Comparison of ENCODE assay signal across 10 cellular contexts in the genomic region with DNA sequence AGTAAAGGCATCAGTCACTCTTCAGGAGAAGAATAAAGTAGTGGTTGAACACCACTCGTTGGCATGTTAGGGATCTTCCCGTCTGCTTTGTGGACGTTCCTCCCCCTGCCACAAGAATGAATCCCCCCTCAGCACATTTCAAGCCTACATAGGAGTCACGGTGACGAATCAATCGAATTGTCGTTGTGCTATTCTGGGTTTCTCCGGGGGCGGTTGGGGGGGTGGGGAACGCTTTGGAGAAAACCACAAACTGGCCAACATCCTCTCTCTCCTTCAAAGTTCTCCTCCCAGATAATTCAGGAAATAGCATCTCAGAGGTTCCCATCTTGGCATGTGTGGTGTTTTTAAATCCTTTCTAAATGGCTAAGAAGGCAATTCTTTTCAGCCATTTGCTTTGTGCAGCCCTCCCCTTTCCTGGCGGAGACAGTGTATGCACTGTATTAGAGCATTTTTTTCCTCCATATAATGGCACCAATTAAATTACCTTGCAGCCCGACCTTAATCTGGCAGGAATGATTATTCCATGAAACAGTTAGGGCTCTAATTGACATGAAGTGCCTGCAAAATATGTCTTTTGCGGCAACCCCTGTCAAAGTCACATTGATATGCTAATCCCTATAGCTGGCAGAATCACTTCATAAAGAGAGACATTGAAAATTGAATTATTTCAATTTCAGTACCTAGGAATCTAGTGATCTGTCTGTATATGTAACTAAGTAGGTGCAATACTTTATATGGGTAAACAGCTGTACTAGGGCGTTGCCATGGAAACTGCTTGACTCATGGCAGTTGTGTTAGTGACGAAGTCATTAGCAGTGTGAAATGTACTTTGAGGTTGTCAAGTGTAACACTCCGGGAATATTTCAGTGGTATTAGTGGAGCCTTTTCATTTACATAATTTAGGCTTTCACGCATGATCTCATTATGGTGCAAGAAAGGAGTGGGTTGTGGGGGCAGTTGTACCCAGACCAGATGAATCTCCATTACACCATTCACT.
DNase-seq lines count a peak whose midpoint lies in the region; ATAC-seq, FAIRE-seq and TF ChIP-seq lines count a peak whose summit lies in the region.
"Had no signal": no experiment of that assay in that cellular context is flagged by ENCODE, and none has a peak within 500 bp of the region (broad histone marks: within the 10 kb centered on the region; RNA-seq: fewer than 3 reads in every experiment).

No MANE protein-coding gene starts in this region.

- no peak overlapping the region for H3K4me3 ChIP-seq in GM12878

- no peaks in the 10 kb centered on the region for H4K20me1 ChIP-seq in GM12878 (ENCODE audit: control insufficient read depth, insufficient read depth)

- no peak overlapping the region for H3K27ac ChIP-seq in GM12878 (ENCODE audit: control insufficient read depth, insufficient read depth)

- H3K4me2 ChIP-seq in GM12878 (ENCODE audit: control insufficient read depth, insufficient read depth): no peak overlapping the region

- TF ChIP-seq RAD21 in GM12878 (IDR thresholded peaks at IDR 0.05; ENCODE audit: insufficient read depth, low read depth, low read length): no peak

- no peak overlapping the region for H2AFZ ChIP-seq in GM12878 (ENCODE audit: control insufficient read depth, low read depth, low read length)

- no TSS peak for BruUV-seq in GM12878 (replicated peaks; lab: Mats Ljungman, UMichigan)

- no peak overlapping the region for H3K9ac ChIP-seq in GM12878 (ENCODE audit: control insufficient read depth, insufficient read depth, low read length)

- no peak for TF ChIP-seq CTCF in GM12878 (IDR thresholded peaks at IDR 0.05 in 2 of 3, conservative IDR thresholded peaks at IDR 0.05 in 1 of 3; ENCODE audit: control insufficient read depth in 2 of 3, extremely low read depth in 1 of 3, insufficient read depth in 1 of 3, low read depth in 3 of 3, low read length in 3 of 3)

- TF ChIP-seq POLR2A in GM12878 (IDR thresholded peaks at IDR 0.05; ENCODE audit: low read depth, low read length): no peak

- SMC1A ChIA-PET in GM12878 (lab: Charles Lee; ENCODE audit: uncharacterized antibody, unreplicated experiment): no interaction called here

- CTCF ChIA-PET in GM12878 (lab: Yijun Ruan, JAX): no interaction called here

- POLR2A ChIA-PET in GM12878 (lab: Charles Lee): no interaction called here

- H3K9me3 ChIP-seq in GM12878 (replicated peaks; ENCODE audit: control insufficient read depth, insufficient read depth, low read length): no peaks in the 10 kb centered on the region

- 42% methylated on average over 17 of the region's 17 CpGs for WGBS in GM12878 (ENCODE audit: insufficient coverage, insufficient replicate concordance, low lambda C conversion rate, missing lambda C conversion rate)

- H3K27me3 ChIP-seq in GM12878 (replicated peaks in 1 of 2; ENCODE audit: control insufficient read depth in 2 of 2, insufficient read depth in 2 of 2, low read length in 1 of 2): no peaks in the 10 kb centered on the region; a peak in 1 of 4 replicates

- DNase-seq in CD1c-positive myeloid dendritic cell (ENCODE audit: extremely low spot score) (peak; percentile 75), NCI-H1436 (lab: John Stamatoyannopoulos, UW) (peak; percentile 74), GM12878 (ENCODE audit: low read depth, low spot score) (no peak), left kidney (ENCODE audit: low read depth, low spot score) (peak; percentile 64), cortex of kidney (lab: John Stamatoyannopoulos, UW) (no peak), hippocampal formation (lab: John Stamatoyannopoulos, UW) (no peak), GM19240 (ENCODE audit: insufficient read length, low spot score) (no peak)
- DNase-seq: CD4-positive, alpha-beta T cell had no signal

- in situ Hi-C loops in GM12878 (cut with MboI): no loop called here

- ATAC-seq in GM12878 (no peak), HG03025 (IDR thresholded peaks at IDR 0.05; ENCODE audit: low FRiP score, unreplicated experiment) (no peak)
- ATAC-seq: esophagus mucosa had no signal

- FAIRE-seq in GM12878 (lab: Jason Lieb, UNC): no peak

- intact Hi-C loops in GM12878 (cut with micrococcal nuclease; ENCODE audit: unreplicated experiment): no loop called here

- RAD21 ChIA-PET in GM12878 (lab: Charles Lee; ENCODE audit: unreplicated experiment): no interaction called here

- no peaks in the 10 kb centered on the region for H3K36me3 ChIP-seq in GM12878 (ENCODE audit: control insufficient read depth in 2 of 2, insufficient read depth in 2 of 2, low read length in 1 of 2)

- no peaks in the 10 kb centered on the region for H3K4me1 ChIP-seq in GM12878 (ENCODE audit: control insufficient read depth, insufficient read depth, low read length)

- no peaks in the 10 kb centered on the region for H3K79me2 ChIP-seq in GM12878 (ENCODE audit: control insufficient read depth, insufficient read depth, low read length)

- TF ChIP-seq EP300 in GM12878 (IDR thresholded peaks at IDR 0.05; ENCODE audit: borderline replicate concordance in 1 of 2, control insufficient read depth in 1 of 2, low read depth in 2 of 2, low read length in 2 of 2): no peak

TF ChIP-seq in GM12878, 131 proteins besides CTCF, POLR2A, EP300 and RAD21:
- TF ChIP-seq, protein P1, sequence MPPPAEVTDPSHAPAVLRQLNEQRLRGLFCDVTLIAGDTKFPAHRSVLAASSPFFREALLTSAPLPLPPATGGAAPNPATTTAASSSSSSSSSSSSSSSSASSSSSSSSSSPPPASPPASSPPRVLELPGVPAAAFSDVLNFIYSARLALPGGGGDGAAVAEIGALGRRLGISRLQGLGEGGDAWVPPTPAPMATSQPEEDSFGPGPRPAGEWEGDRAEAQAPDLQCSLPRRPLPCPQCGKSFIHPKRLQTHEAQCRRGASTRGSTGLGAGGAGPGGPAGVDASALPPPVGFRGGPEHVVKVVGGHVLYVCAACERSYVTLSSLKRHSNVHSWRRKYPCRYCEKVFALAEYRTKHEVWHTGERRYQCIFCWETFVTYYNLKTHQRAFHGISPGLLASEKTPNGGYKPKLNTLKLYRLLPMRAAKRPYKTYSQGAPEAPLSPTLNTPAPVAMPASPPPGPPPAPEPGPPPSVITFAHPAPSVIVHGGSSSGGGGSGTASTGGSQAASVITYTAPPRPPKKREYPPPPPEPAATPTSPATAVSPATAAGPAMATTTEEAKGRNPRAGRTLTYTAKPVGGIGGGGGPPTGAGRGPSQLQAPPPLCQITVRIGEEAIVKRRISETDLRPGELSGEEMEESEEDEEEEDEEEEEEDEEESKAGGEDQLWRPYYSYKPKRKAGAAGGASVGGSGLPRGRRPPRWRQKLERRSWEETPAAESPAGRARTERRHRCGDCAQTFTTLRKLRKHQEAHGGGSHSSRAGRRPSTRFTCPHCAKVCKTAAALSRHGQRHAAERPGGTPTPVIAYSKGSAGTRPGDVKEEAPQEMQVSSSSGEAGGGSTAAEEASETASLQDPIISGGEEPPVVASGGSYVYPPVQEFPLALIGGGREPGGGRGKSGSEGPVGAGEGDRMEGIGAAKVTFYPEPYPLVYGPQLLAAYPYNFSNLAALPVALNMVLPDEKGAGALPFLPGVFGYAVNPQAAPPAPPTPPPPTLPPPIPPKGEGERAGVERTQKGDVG (CRISPR knock-in tag; IDR thresholded peaks at IDR 0.05): no peak
- TF ChIP-seq BMI1 (IDR thresholded peaks at IDR 0.05; ENCODE audit: borderline replicate concordance): peak; percentile 74

Comparison
In these comparisons a context has a peak if more than half of its experiments do, and no peak if none do; other contexts are left out.
1. DNase-seq: peak in CD1c-positive myeloid dendritic cell (single experiment), NCI-H1436 (single experiment) and left kidney (single experiment); none in GM12878 (single experiment), cortex of kidney (single experiment), hippocampal formation (0 of 2) and GM19240 (single experiment).